ENCODE assay signal across 17 cellular contexts in the genomic region with DNA sequence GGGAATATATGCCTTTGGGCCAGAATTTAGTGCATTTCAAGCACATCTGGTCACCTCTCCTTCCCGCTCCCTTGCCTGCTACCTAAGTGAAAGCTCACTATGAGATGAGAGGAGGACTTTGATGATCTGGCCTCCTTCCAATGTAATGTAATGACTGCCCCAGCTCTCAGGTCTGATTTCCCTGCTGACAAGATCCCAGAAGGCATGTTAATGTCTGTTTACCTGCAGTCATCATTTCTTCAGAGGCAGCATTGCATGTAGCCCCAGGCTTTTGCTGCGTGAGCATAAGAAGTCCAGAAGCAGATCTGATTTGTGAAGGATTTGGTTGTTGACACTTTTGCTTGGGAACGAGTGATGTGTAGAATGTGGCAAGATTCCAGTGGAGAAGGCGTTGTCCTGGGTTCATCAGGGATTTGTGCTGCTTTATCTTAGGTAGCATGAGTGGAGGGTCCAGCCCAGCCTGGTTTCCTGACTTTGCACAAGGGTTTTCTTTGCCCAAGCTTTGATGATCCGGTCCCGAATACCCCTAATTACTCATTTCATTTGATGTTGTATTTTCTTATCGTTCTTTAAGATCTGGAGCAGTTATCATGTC.
A peak's percentile ranks its signal among the peaks of the same experiment; 100 is the strongest.
DNase-seq lines count a peak whose midpoint lies in the region; ATAC-seq, FAIRE-seq and TF ChIP-seq lines count a peak whose summit lies in the region.
"Had no signal": no experiment of that assay in that cellular context is flagged by ENCODE, and none has a peak within 500 bp of the region (broad histone marks: within the 10 kb centered on the region; RNA-seq: fewer than 3 reads in every experiment).

No MANE protein-coding gene starts in this region.

- H3K9me3 Mint-ChIP-seq in Caco-2 (ENCODE audit: unreplicated experiment): no peaks in the 10 kb centered on the region
- no peaks in the 10 kb centered on the region for H3K9me3 Mint-ChIP-seq in MCF 10A (ENCODE audit: unreplicated experiment)
- H3K9me3 Mint-ChIP-seq: CD8-positive, alpha-beta T cell had no signal

- H3K27ac Mint-ChIP-seq in Caco-2 (ENCODE audit: unreplicated experiment) (peak overlapping the region; percentile 55), MCF 10A (ENCODE audit: low read depth, unreplicated experiment) (no peak overlapping the region)
- H3K27ac Mint-ChIP-seq: CD14-positive monocyte; CD8-positive, alpha-beta T cell had no signal

- no peak overlapping the region for H3K4me3 Mint-ChIP-seq in Caco-2 (ENCODE audit: unreplicated experiment)
- no peak overlapping the region for H3K4me3 Mint-ChIP-seq in MCF 10A (ENCODE audit: unreplicated experiment)
- H3K4me3 Mint-ChIP-seq: CD14-positive monocyte; CD8-positive, alpha-beta T cell had no signal

- no peaks in the 10 kb centered on the region for H3K27me3 Mint-ChIP-seq in Caco-2 (ENCODE audit: insufficient read depth, unreplicated experiment)
- no peaks in the 10 kb centered on the region for H3K27me3 Mint-ChIP-seq in MCF 10A (ENCODE audit: insufficient read depth, unreplicated experiment)

- H3K36me3 Mint-ChIP-seq in Caco-2 (ENCODE audit: insufficient read depth, unreplicated experiment): no peaks in the 10 kb centered on the region
- peaks cover 20% of the 10 kb centered on the region for H3K36me3 Mint-ChIP-seq in MCF 10A (ENCODE audit: insufficient read depth, unreplicated experiment)
- H3K36me3 Mint-ChIP-seq: CD14-positive monocyte; CD8-positive, alpha-beta T cell had no signal

- H3K4me1 Mint-ChIP-seq in Caco-2 (ENCODE audit: low read depth, unreplicated experiment) (peaks cover 13% of the 10 kb centered on the region), MCF 10A (ENCODE audit: insufficient read depth, unreplicated experiment) (peaks cover 13% of the 10 kb centered on the region)
- H3K4me1 Mint-ChIP-seq: CD14-positive monocyte had no signal

- H3K9ac ChIP-seq in keratinocyte (ENCODE audit: control insufficient read depth, extremely low read depth, insufficient read depth, low read length): no peak overlapping the region
- H3K9ac ChIP-seq: GM23248 had no signal

- DNase-seq in Caco-2 (peak; percentile 36 to 64), ELF-1 (ENCODE audit: low read depth, low spot score) (peak; percentile 46), keratinocyte (ENCODE audit: low read depth, low spot score) (no peak), NCI-H2196 (lab: John Stamatoyannopoulos, UW; ENCODE audit: unreplicated experiment) (no peak), MCF 10A (ENCODE audit: unreplicated experiment) (no peak), NOMO-1 (lab: John Stamatoyannopoulos, UW; ENCODE audit: unreplicated experiment in 2 of 2) (no peak)
- DNase-seq: CD8-positive, alpha-beta T cell; COR-L47; DND-41; GM23248; H7; KBM-7 had no signal

- H3K9me1 ChIP-seq in keratinocyte (ENCODE audit: control insufficient read depth, extremely low read depth, insufficient read depth, low read length): no peaks in the 10 kb centered on the region

- no peaks in the 10 kb centered on the region for H3K9me3 ChIP-seq in Caco-2
- H3K9me3 ChIP-seq in keratinocyte (ENCODE audit: control insufficient read depth, low read depth, low read length): no peaks in the 10 kb centered on the region
- H3K9me3 ChIP-seq: A549 had no signal

- H3K4me1 ChIP-seq in Caco-2: peaks cover 14% of the 10 kb centered on the region
- peaks cover 9% of the 10 kb centered on the region for H3K4me1 ChIP-seq in keratinocyte (ENCODE audit: control insufficient read depth, extremely low read depth, insufficient read depth, low read length)
- H3K4me1 ChIP-seq: A549 had no signal

- H4K20me1 ChIP-seq in keratinocyte (ENCODE audit: control insufficient read depth, extremely low read depth, insufficient read depth, low read length): no peaks in the 10 kb centered on the region

- H3K79me2 ChIP-seq in keratinocyte (ENCODE audit: control insufficient read depth, insufficient read depth, low read length): peaks cover 2% of the 10 kb centered on the region

- CTCF ChIA-PET in Caco-2 (lab: Charles Lee) (no interaction called here), MCF 10A (lab: Yijun Ruan, JAX) (interaction anchor here (0.6 to 0.9 kb wide), 2 partner anchors 16 to 93 kb away, joined by 3 to 4 read pairs; no protein-coding TSS in a partner anchor)

- TF ChIP-seq CTCF in Caco-2 (IDR thresholded peaks at IDR 0.05; ENCODE audit: insufficient read depth in 1 of 2, low read depth in 1 of 2, low read length in 1 of 2, severe bottlenecking in 1 of 2, unreplicated experiment in 1 of 2) (no peak), VCaP (conservative IDR thresholded peaks at IDR 0.05) (no peak), keratinocyte (optimal IDR thresholded peaks at IDR 0.05 in 1 of 3, IDR thresholded peaks at IDR 0.05 in 1 of 3, conservative IDR thresholded peaks at IDR 0.05 in 1 of 3; ENCODE audit: extremely low read depth in 1 of 3, insufficient read depth in 2 of 3, low read length in 3 of 3) (no peak), MCF 10A (IDR thresholded peaks at IDR 0.05; ENCODE audit: unreplicated experiment) (no peak)

- H2AFZ ChIP-seq in keratinocyte (ENCODE audit: control insufficient read depth, low read length): no peak overlapping the region
- H2AFZ ChIP-seq: GM23248 had no signal

- H3K27ac ChIP-seq in VCaP (peak overlapping the region; percentile 66), keratinocyte (ENCODE audit: control insufficient read depth, insufficient read depth, low read length) (no peak overlapping the region)
- H3K27ac ChIP-seq: A549, GM23248 had no signal

- H3K4me3 ChIP-seq in Caco-2 (ENCODE audit: low read depth, low read length): no peak overlapping the region
- H3K4me3 ChIP-seq in keratinocyte (ENCODE audit: control insufficient read depth in 2 of 3, extremely low read depth in 1 of 3, insufficient read depth in 2 of 3, low read depth in 1 of 3, low read length in 3 of 3): no peak overlapping the region
- H3K4me3 ChIP-seq: A549, GM23248 had no signal

- ATAC-seq in HG03521 (IDR thresholded peaks at IDR 0.05; ENCODE audit: unreplicated experiment): no peak
- ATAC-seq: A549; CD8-positive, alpha-beta T cell had no signal

- no peak overlapping the region for H3K4me2 ChIP-seq in keratinocyte (ENCODE audit: control insufficient read depth, extremely low read depth, insufficient read depth, low read depth, low read length)
- H3K4me2 ChIP-seq: A549 had no signal

- H3K36me3 ChIP-seq in Caco-2 (ENCODE audit: control insufficient read depth, insufficient read depth, low read length) (no peaks in the 10 kb centered on the region), keratinocyte (ENCODE audit: control insufficient read depth in 2 of 2, extremely low read depth in 1 of 2, insufficient read depth in 2 of 2, low read length in 2 of 2) (peaks cover 0 to 4% of the 10 kb centered on the region in 2 experiments)

- intact Hi-C loops in Caco-2 (cut with micrococcal nuclease; ENCODE audit: unreplicated experiment): no loop called here
- intact Hi-C loops in MCF 10A (cut with micrococcal nuclease): no loop called here

- dilution Hi-C loops in keratinocyte (cut with MboI; ENCODE audit: extremely low pct_ligation_motif_present, low sequenced_read_pairs): no loop called here

- BruUV-seq in Caco-2 (replicated peaks; lab: Mats Ljungman, UMichigan) (no TSS peak), MCF 10A (replicated peaks; lab: Mats Ljungman, UMichigan) (no TSS peak)

- no peaks in the 10 kb centered on the region for H3K27me3 ChIP-seq in Caco-2 (replicated peaks; ENCODE audit: control insufficient read depth, insufficient read depth, low read length)
- no peaks in the 10 kb centered on the region for H3K27me3 ChIP-seq in keratinocyte (ENCODE audit: control insufficient read depth, extremely low read depth, insufficient read depth, low read length)

- POLR2A ChIA-PET in Caco-2 (lab: Charles Lee): no interaction called here
- POLR2A ChIA-PET in MCF 10A (lab: Yijun Ruan, JAX): no interaction called here

- FAIRE-seq in keratinocyte (lab: Jason Lieb, UNC): peak; percentile 63
- FAIRE-seq: A549, GM18507 had no signal

Comparison
In these comparisons a context has a peak if more than half of its experiments do, and no peak if none do; other contexts are left out.
1. DNase-seq: peak in Caco-2 (2 of 2) and ELF-1 (single experiment); none in keratinocyte (single experiment), NCI-H2196 (single experiment), MCF 10A (single experiment) and NOMO-1 (0 of 2).